Comparison of ENCODE assay signal across 8 cellular contexts in genomic region chr3:149812606-149813366, GRCh38. TPM values are rescaled to one million over a fixed set of nuclear protein-coding genes. Genes with fewer than 3 reads are reported as not detected.
A peak's percentile ranks its signal among the peaks of the same experiment; 100 is the strongest.
DNase-seq lines count a peak whose midpoint lies in the region; ATAC-seq and TF ChIP-seq lines count a peak whose summit lies in the region.

TSS of gene RNF13 (plus strand) at chr3:149813215. CDS start at chr3:149846027, 32,812 bp downstream.

- H3K27me3 ChIP-seq in lung (ENCODE audit: control insufficient read depth, insufficient read depth) = no peaks in the 10 kb centered on the region

- H3K4me1 ChIP-seq in lung (ENCODE audit: control insufficient read depth in 2 of 2, insufficient read depth in 2 of 2, low read length in 2 of 2) = peaks cover 2 to 19% of the 10 kb centered on the region in 2 donors

- no peaks in the 10 kb centered on the region for H3K36me3 ChIP-seq in lung (ENCODE audit: control insufficient read depth in 2 of 2, insufficient read depth in 2 of 2, low read length in 2 of 2)

- 0% methylated on average over 54 to 56 of the region's 56 CpGs for WGBS in lung, 2 donors

- no peaks in the 10 kb centered on the region for H3K9me3 ChIP-seq in lung (ENCODE audit: control insufficient read depth in 2 of 2, insufficient read depth in 1 of 2, low read length in 1 of 2)

- no peak for TF ChIP-seq CTCF in lung (IDR thresholded peaks at IDR 0.05; ENCODE audit: control extremely low read depth, extremely low read depth)

- DNase-seq in COLO829 (ENCODE audit: low spot score) (peak; percentile 86), HT-29 (ENCODE audit: low spot score) (peak; percentile 98), lung (ENCODE audit: low spot score) (peak; percentile 97)
- DNase-seq in NK-92 treated with Interleukin-12 subunit alpha and Interleukin-12 subunit beta, amount 100 ng/mL, for 24 hours (lab: John Stamatoyannopoulos, UW) = peak; percentile 91
- peak; percentile 98 for DNase-seq in activated CD8-positive, alpha-beta memory T cell treated with anti-CD3 and anti-CD28 coated beads for 24 hours
- peak; percentile 93 for DNase-seq in effector CD4-positive, alpha-beta T cell
- DNase-seq in stimulated activated CD4-positive, alpha-beta T cell treated with anti-CD3 and anti-CD28 coated beads, TNF-alpha, amount 100 ng/mL, for 24 hours (ENCODE audit: low read depth in 3 of 3) = peak; percentile 85 to 92 (median 89)

- H3K27ac ChIP-seq in lung (ENCODE audit: low read depth in 1 of 2, low read length in 1 of 2) = peak within 1 kb of the TSS; percentile 98 to 99

- peak within 1 kb of the TSS; percentile 83 for H3K4me3 ChIP-seq in lung

- peak; percentile 90 for ATAC-seq in GM21360 (IDR thresholded peaks at IDR 0.05; ENCODE audit: unreplicated experiment)
- ATAC-seq in lung (ENCODE audit: insufficient read depth, low FRiP score) = peak; percentile 92

RNA-seq across cellular contexts. Expression of gene RNF13, which starts in this region (rescaled TPM):
- total RNA-seq in HT-29 (2014; rRNA removed; shearing (Covaris generic)) = 22.4 and 23.6 TPM in 2 replicates
- total RNA-seq in lung = 100 to 1,000 TPM in 1 of 2 donors, 10 to 100 TPM in 1; 76.1 to 170 TPM
- polyA plus RNA-seq in lung = 100 to 1,000 TPM in 1 of 2 donors, 10 to 100 TPM in 1; 56.2 to 117 TPM

Comparison
In these comparisons a context has a peak if more than half of its experiments do, and no peak if none do; other contexts are left out.
1. Peak in every context shown above with its lines: DNase-seq, ATAC-seq, H3K4me3 ChIP-seq and H3K27ac ChIP-seq.